Comparison of ENCODE assay signal across 1 cellular context in the genomic region with DNA sequence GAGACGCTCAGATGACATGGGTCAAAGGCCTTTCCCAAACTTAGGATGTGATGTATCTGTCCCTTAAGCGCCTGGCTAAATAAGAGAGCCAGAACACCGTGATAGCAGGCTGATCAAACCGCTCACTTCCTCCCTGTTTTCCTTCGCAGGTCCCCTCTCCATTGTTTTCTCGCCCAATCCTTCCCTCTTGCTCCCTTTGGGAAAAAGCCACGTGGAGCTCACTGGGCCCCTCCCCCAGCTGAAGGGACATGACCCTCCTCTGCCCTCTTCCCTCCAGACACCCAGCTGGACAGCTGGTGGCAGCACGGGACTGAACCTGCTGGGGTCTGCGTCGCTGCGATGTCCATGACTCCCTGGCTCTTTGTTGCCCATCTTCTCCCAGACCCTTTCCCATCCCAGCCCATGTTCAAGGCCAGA.
TF ChIP-seq lines count a peak whose summit lies in the region.

No MANE protein-coding gene starts in this region.

TF ChIP-seq in HCT116, 20 proteins besides CTCF, POLR2A, EP300 and RAD21:
- TF ChIP-seq, protein P1, sequence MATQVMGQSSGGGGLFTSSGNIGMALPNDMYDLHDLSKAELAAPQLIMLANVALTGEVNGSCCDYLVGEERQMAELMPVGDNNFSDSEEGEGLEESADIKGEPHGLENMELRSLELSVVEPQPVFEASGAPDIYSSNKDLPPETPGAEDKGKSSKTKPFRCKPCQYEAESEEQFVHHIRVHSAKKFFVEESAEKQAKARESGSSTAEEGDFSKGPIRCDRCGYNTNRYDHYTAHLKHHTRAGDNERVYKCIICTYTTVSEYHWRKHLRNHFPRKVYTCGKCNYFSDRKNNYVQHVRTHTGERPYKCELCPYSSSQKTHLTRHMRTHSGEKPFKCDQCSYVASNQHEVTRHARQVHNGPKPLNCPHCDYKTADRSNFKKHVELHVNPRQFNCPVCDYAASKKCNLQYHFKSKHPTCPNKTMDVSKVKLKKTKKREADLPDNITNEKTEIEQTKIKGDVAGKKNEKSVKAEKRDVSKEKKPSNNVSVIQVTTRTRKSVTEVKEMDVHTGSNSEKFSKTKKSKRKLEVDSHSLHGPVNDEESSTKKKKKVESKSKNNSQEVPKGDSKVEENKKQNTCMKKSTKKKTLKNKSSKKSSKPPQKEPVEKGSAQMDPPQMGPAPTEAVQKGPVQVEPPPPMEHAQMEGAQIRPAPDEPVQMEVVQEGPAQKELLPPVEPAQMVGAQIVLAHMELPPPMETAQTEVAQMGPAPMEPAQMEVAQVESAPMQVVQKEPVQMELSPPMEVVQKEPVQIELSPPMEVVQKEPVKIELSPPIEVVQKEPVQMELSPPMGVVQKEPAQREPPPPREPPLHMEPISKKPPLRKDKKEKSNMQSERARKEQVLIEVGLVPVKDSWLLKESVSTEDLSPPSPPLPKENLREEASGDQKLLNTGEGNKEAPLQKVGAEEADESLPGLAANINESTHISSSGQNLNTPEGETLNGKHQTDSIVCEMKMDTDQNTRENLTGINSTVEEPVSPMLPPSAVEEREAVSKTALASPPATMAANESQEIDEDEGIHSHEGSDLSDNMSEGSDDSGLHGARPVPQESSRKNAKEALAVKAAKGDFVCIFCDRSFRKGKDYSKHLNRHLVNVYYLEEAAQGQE (IDR thresholded peaks at IDR 0.05; ENCODE audit: low read depth): no peak
- no peak for TF ChIP-seq ZNF274 (IDR thresholded peaks at IDR 0.05; ENCODE audit: low read depth, low read length)
- no peak for TF ChIP-seq YY1 (IDR thresholded peaks at IDR 0.05; ENCODE audit: extremely low read depth, insufficient replicate concordance, low read depth, low read length)
- no peak for TF ChIP-seq SIN3A (IDR thresholded peaks at IDR 0.05; ENCODE audit: low read depth)
- TF ChIP-seq SRF (IDR thresholded peaks at IDR 0.05; ENCODE audit: low read depth): no peak
- TF ChIP-seq ZFX (IDR thresholded peaks at IDR 0.05): no peak
- no peak for TF ChIP-seq CEBPB (IDR thresholded peaks at IDR 0.05; ENCODE audit: low read depth)
- no peak for TF ChIP-seq ELF1 (IDR thresholded peaks at IDR 0.05; ENCODE audit: borderline replicate concordance, low read depth)
- TF ChIP-seq EZH2phosphoT487 (IDR thresholded peaks at IDR 0.05; ENCODE audit: borderline replicate concordance): no peak
- TF ChIP-seq TCF7L2 (IDR thresholded peaks at IDR 0.05; ENCODE audit: borderline replicate concordance, extremely low read depth, insufficient read depth, insufficient read length): no peak
- no peak for TF ChIP-seq SP1 (IDR thresholded peaks at IDR 0.05; ENCODE audit: low read depth)
- TF ChIP-seq POLR2AphosphoS5 (IDR thresholded peaks at IDR 0.05; ENCODE audit: low read depth, low read length): no peak
- TF ChIP-seq FOSL1 (IDR thresholded peaks at IDR 0.05; ENCODE audit: low read depth): no peak
- no peak for TF ChIP-seq EGR1 (IDR thresholded peaks at IDR 0.05; ENCODE audit: low read depth)
- no peak for TF ChIP-seq CBX3 (IDR thresholded peaks at IDR 0.05; ENCODE audit: low read depth)
- TF ChIP-seq JUND (IDR thresholded peaks at IDR 0.05): no peak
- TF ChIP-seq EZH2 (IDR thresholded peaks at IDR 0.05): no peak
- TF ChIP-seq, protein P2, sequence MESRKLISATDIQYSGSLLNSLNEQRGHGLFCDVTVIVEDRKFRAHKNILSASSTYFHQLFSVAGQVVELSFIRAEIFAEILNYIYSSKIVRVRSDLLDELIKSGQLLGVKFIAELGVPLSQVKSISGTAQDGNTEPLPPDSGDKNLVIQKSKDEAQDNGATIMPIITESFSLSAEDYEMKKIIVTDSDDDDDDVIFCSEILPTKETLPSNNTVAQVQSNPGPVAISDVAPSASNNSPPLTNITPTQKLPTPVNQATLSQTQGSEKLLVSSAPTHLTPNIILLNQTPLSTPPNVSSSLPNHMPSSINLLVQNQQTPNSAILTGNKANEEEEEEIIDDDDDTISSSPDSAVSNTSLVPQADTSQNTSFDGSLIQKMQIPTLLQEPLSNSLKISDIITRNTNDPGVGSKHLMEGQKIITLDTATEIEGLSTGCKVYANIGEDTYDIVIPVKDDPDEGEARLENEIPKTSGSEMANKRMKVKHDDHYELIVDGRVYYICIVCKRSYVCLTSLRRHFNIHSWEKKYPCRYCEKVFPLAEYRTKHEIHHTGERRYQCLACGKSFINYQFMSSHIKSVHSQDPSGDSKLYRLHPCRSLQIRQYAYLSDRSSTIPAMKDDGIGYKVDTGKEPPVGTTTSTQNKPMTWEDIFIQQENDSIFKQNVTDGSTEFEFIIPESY (IDR thresholded peaks at IDR 0.05; ENCODE audit: extremely low read depth, insufficient replicate concordance, low read length): no peak
